9 cellular contexts compared by ENCODE assay signal in genomic region chr13:41018583-41018909, GRCh38.
DNase-seq lines count a peak whose midpoint lies in the region; ATAC-seq and TF ChIP-seq lines count a peak whose summit lies in the region.
"Had no signal": no experiment of that assay in that cellular context is flagged by ENCODE, and none has a peak within 500 bp of the region (broad histone marks: within the 10 kb centered on the region; RNA-seq: fewer than 3 reads in every experiment).

No MANE protein-coding gene starts in this region.

- TF ChIP-seq CTCF in epithelial cell of esophagus (IDR thresholded peaks at IDR 0.05; ENCODE audit: insufficient read depth, low read depth, low read length, missing control alignments) (no peak), retinal pigment epithelial cell (conservative IDR thresholded peaks at IDR 0.05; ENCODE audit: low read depth, low read length) (no peak)

- H3K4me3 ChIP-seq in GM08714 (ENCODE audit: low read length) (peak overlapping the region; percentile 97; the same call in 1 of the 2 replicates), epithelial cell of esophagus (ENCODE audit: low read length) (peak overlapping the region; percentile 61), retinal pigment epithelial cell (ENCODE audit: low read length) (peak overlapping the region; percentile 24)

- no peak for ATAC-seq in GM21423 (IDR thresholded peaks at IDR 0.05; ENCODE audit: unreplicated experiment)
- no peak for ATAC-seq in HG03354 (IDR thresholded peaks at IDR 0.05; ENCODE audit: poor library complexity, severe bottlenecking, unreplicated experiment)
- ATAC-seq in HG03457 (IDR thresholded peaks at IDR 0.05; ENCODE audit: unreplicated experiment), result no peak
- ATAC-seq in GM18867 (IDR thresholded peaks at IDR 0.05; ENCODE audit: unreplicated experiment), result no peak

- DNase-seq in RKO (ENCODE audit: low spot score) (peak; percentile 42), epithelial cell of esophagus (ENCODE audit: low read depth) (no peak), retinal pigment epithelial cell (ENCODE audit: low read depth) (no peak)
- DNase-seq: NCI-H524 treated with DMSO at 0.1 percent for 48 hours had no signal

Comparison
In these comparisons a context has a peak if more than half of its experiments do, and no peak if none do; other contexts are left out.
1. H3K4me3 ChIP-seq: peak in every context shown above with its lines; median percentile 97 in GM08714; 61 in epithelial cell of esophagus; 24 in retinal pigment epithelial cell.